ENCODE assay signal across 8 cellular contexts in genomic region chr3:111667621-111668239, GRCh38. TPM values are rescaled to one million over a fixed set of nuclear protein-coding genes. Genes with fewer than 3 reads are reported as not detected.
DNase-seq lines count a peak whose midpoint lies in the region; ATAC-seq and TF ChIP-seq lines count a peak whose summit lies in the region.

No MANE protein-coding gene starts in this region.

- H3K27me3 Mint-ChIP-seq in activated naive CD4-positive, alpha-beta T cell treated with anti-CD3 and anti-CD28 coated beads, Interleukin-2, amount 50 U/mL, for 24 hours, result no peaks in the 10 kb centered on the region

- H3K4me3 Mint-ChIP-seq in activated naive CD4-positive, alpha-beta T cell treated with anti-CD3 and anti-CD28 coated beads, Interleukin-2, amount 50 U/mL, for 24 hours, result peak overlapping the region; percentile 73

- DNase-seq in Peyer's patch (peak in 2 of 3 donors; percentile 81), lung microvascular endothelial cell (ENCODE audit: low read depth in 2 of 2) (peak; percentile 33 to 92), superior temporal gyrus (ENCODE audit: extremely low spot score) (peak; percentile 50), SW480 (ENCODE audit: low spot score) (no peak), NCI-H1092 treated with DMSO at 0.1 percent for 48 hours (lab: John Stamatoyannopoulos, UW) (no peak)

- H3K27ac Mint-ChIP-seq in activated naive CD4-positive, alpha-beta T cell treated with anti-CD3 and anti-CD28 coated beads, Interleukin-2, amount 50 U/mL, for 24 hours, result peak overlapping the region; percentile 92

- peaks cover 75% of the 10 kb centered on the region for H3K4me1 Mint-ChIP-seq in activated naive CD4-positive, alpha-beta T cell treated with anti-CD3 and anti-CD28 coated beads, Interleukin-2, amount 50 U/mL, for 24 hours

- H3K9me3 ChIP-seq in Peyer's patch, result no peaks in the 10 kb centered on the region

- no peaks in the 10 kb centered on the region for H3K36me3 ChIP-seq in Peyer's patch

- TF ChIP-seq POLR2A in Peyer's patch (IDR thresholded peaks at IDR 0.05), result no peak

- H3K4me1 ChIP-seq in Peyer's patch, result peaks cover 0 to 5% (median 2%) of the 10 kb centered on the region in 4 donors

- peaks cover 4% of the 10 kb centered on the region for H3K9me3 Mint-ChIP-seq in activated naive CD4-positive, alpha-beta T cell treated with anti-CD3 and anti-CD28 coated beads, Interleukin-2, amount 50 U/mL, for 24 hours

- H3K4me3 ChIP-seq in Peyer's patch, result no peak overlapping the region

- TF ChIP-seq CTCF in Peyer's patch (IDR thresholded peaks at IDR 0.05), result no peak

- no peaks in the 10 kb centered on the region for H3K27me3 ChIP-seq in Peyer's patch

- peak overlapping the region; percentile 23 to 74 (median 47) for H3K27ac ChIP-seq in Peyer's patch

- peaks cover 16% of the 10 kb centered on the region for H3K36me3 Mint-ChIP-seq in activated naive CD4-positive, alpha-beta T cell treated with anti-CD3 and anti-CD28 coated beads, Interleukin-2, amount 50 U/mL, for 24 hours

- ATAC-seq in GM18520 (IDR thresholded peaks at IDR 0.05; ENCODE audit: unreplicated experiment) (peak; percentile 93), HG02884 (IDR thresholded peaks at IDR 0.05; ENCODE audit: unreplicated experiment) (peak; percentile 98)

RNA-seq across cellular contexts. Expression of gene PLCXD2, which starts 6.7 kb away (rescaled TPM):
- total RNA-seq in Peyer's patch, result 10 to 100 TPM in 1 of 4 donors, 1 to 10 TPM in 3; 2.5 to 10.7 (median 8.2) TPM
- total RNA-seq in lung microvascular endothelial cell, result 0.60 and 1.7 TPM in 2 replicates

Comparison
In these comparisons a context has a peak if more than half of its experiments do, and no peak if none do; other contexts are left out.
1. DNase-seq: peak in Peyer's patch (2 of 3), lung microvascular endothelial cell (2 of 2) and superior temporal gyrus (single experiment); none in SW480 (single experiment) and NCI-H1092 treated with DMSO at 0.1 percent for 48 hours (single experiment).